ENCODE assay signal across 10 cellular contexts in genomic region chr7:141593134-141593533, GRCh38. TPM values are rescaled to one million over a fixed set of nuclear protein-coding genes. Genes with fewer than 3 reads are reported as not detected.
DNase-seq lines count a peak whose midpoint lies in the region; ATAC-seq, FAIRE-seq and TF ChIP-seq lines count a peak whose summit lies in the region.
"Had no signal": no experiment of that assay in that cellular context is flagged by ENCODE, and none has a peak within 500 bp of the region (broad histone marks: within the 10 kb centered on the region; RNA-seq: fewer than 3 reads in every experiment).

No MANE protein-coding gene starts in this region.

- H3K27ac ChIP-seq in K562 (ENCODE audit: extremely low read depth, low read depth, low read length) (no peak overlapping the region), testis (no peak overlapping the region), right lobe of liver (no peak overlapping the region)

- no peak overlapping the region for H2AFZ ChIP-seq in K562 (ENCODE audit: low read depth, low read length)

- DNase-seq in GM03348 (ENCODE audit: low spot score) = peak; percentile 61
- DNase-seq in K562 (ENCODE audit: extremely low read depth in 1 of 4, low spot score in 3 of 4) = peak; percentile 56 to 87 (median 77)
- no peak for DNase-seq in natural killer cell treated with Interleukin-12 subunit alpha and Interleukin-12 subunit beta and Interleukin-15 and Interleukin-18, amount 100 ng/mL, for 72 hours (ENCODE audit: low spot score)
- no peak for DNase-seq in testis
- DNase-seq in right lobe of liver = no peak
- DNase-seq: nephron progenitor cell had no signal

- intact Hi-C loops in K562 (cut with micrococcal nuclease) = no loop called here
- intact Hi-C loops in testis (cut with DNase I; ENCODE audit: low total_unique reads) = no loop called here
- intact Hi-C loops in right lobe of liver (cut with DNase I) = no loop called here

- no TSS peak for BruUV-seq in K562 (replicated peaks; lab: Mats Ljungman, UMichigan)

- H3K4me1 Mint-ChIP-seq in natural killer cell treated with Interleukin-12 subunit alpha and Interleukin-12 subunit beta and Interleukin-15 and Interleukin-18, amount 100 ng/mL, for 72 hours (ENCODE audit: low read depth in 2 of 2) = peaks cover 52 to 66% of the 10 kb centered on the region in 2 donors
- H3K4me1 Mint-ChIP-seq: nephron progenitor cell had no signal

- no peaks in the 10 kb centered on the region for H3K9me1 ChIP-seq in K562 (ENCODE audit: control insufficient read depth, insufficient read depth, low read length)

- no peak for TF ChIP-seq CTCF in K562 (IDR thresholded peaks at IDR 0.05 in 2 of 3, conservative IDR thresholded peaks at IDR 0.05 in 1 of 3; ENCODE audit: insufficient read depth in 2 of 3, low read depth in 1 of 3, low read length in 3 of 3)
- no peak for TF ChIP-seq CTCF in testis (IDR thresholded peaks at IDR 0.05)
- TF ChIP-seq CTCF in right lobe of liver (IDR thresholded peaks at IDR 0.05) = no peak

- FAIRE-seq in K562 (lab: Jason Lieb, UNC) = peak; percentile 79
- FAIRE-seq: TTC549 had no signal

- H4K20me1 ChIP-seq in K562 (replicated peaks; ENCODE audit: control insufficient read depth, insufficient read depth, low read length) = no peaks in the 10 kb centered on the region

- H3K27ac Mint-ChIP-seq in natural killer cell treated with Interleukin-12 subunit alpha and Interleukin-12 subunit beta and Interleukin-15 and Interleukin-18, amount 100 ng/mL, for 72 hours = peak overlapping the region; percentile 69 to 87
- H3K27ac Mint-ChIP-seq: nephron progenitor cell had no signal

- H3K9me3 Mint-ChIP-seq in natural killer cell treated with Interleukin-12 subunit alpha and Interleukin-12 subunit beta and Interleukin-15 and Interleukin-18, amount 100 ng/mL, for 72 hours = peaks cover 4% of the 10 kb centered on the region
- H3K9me3 Mint-ChIP-seq: nephron progenitor cell had no signal

- H3K4me1 ChIP-seq in K562 (replicated peaks in 1 of 2; ENCODE audit: control insufficient read depth in 2 of 2, insufficient read depth in 2 of 2, low read length in 2 of 2) (peaks cover 0 to 4% of the 10 kb centered on the region in 2 experiments; a peak in 2 of 5 replicates), testis (no peaks in the 10 kb centered on the region), right lobe of liver (no peaks in the 10 kb centered on the region)

- TF ChIP-seq EP300 in K562 (IDR thresholded peaks at IDR 0.05; ENCODE audit: low read length) = peak; percentile 22; the same call in 1 of the 2 replicates

- peak overlapping the region; percentile 47 for H3K4me3 Mint-ChIP-seq in natural killer cell treated with Interleukin-12 subunit alpha and Interleukin-12 subunit beta and Interleukin-15 and Interleukin-18, amount 100 ng/mL, for 72 hours
- H3K4me3 Mint-ChIP-seq: nephron progenitor cell had no signal

- in situ Hi-C loops in K562 (cut with MboI) = no loop called here

- no peak overlapping the region for H3K9ac ChIP-seq in K562 (ENCODE audit: insufficient read depth in 1 of 2, low read depth in 2 of 2, low read length in 2 of 2)

- TF ChIP-seq RAD21 in K562 (CRISPR knock-in tag; conservative IDR thresholded peaks at IDR 0.05 in 1 of 2, IDR thresholded peaks at IDR 0.05 in 1 of 2) = no peak

- POLR2A ChIA-PET in K562 (lab: Yijun Ruan, JAX) = interaction anchor here (0.5 to 1.0 kb wide), 6 partner anchors 8 to 75 kb away, joined by 3 to 4 read pairs (median 3); no protein-coding TSS in a partner anchor

- H3K36me3 ChIP-seq in K562 (ENCODE audit: control insufficient read depth, insufficient read depth, low read length) (peaks cover 41% of the 10 kb centered on the region; the same call in 2 of the 3 replicates), testis (ENCODE audit: low read depth, missing control alignments) (no peaks in the 10 kb centered on the region), right lobe of liver (no peaks in the 10 kb centered on the region)

- CTCF ChIA-PET in K562 (lab: Yijun Ruan, JAX; ENCODE audit: low intra/inter-chr PET ratio) = no interaction called here

- H3K9me3 ChIP-seq in K562 (replicated peaks; ENCODE audit: control insufficient read depth, insufficient read depth, low read depth, low read length) (no peaks in the 10 kb centered on the region), testis (no peaks in the 10 kb centered on the region), right lobe of liver (no peaks in the 10 kb centered on the region)

- peak; percentile 56 for ATAC-seq in HG02973 (IDR thresholded peaks at IDR 0.05; ENCODE audit: unreplicated experiment)
- peak; percentile 84 for ATAC-seq in K562
- peak; percentile 65 to 76 for ATAC-seq in natural killer cell treated with Interleukin-12 subunit alpha and Interleukin-12 subunit beta and Interleukin-15 and Interleukin-18, amount 100 ng/mL, for 72 hours
- no peak for ATAC-seq in right lobe of liver
- no peak for ATAC-seq in GM21381 (IDR thresholded peaks at IDR 0.05; ENCODE audit: unreplicated experiment)
- ATAC-seq in HG03571 (IDR thresholded peaks at IDR 0.05; ENCODE audit: unreplicated experiment) = no peak

- H3K4me2 ChIP-seq in K562 (ENCODE audit: insufficient read depth, low read length) = no peak overlapping the region

- H3K27me3 ChIP-seq in K562 (ENCODE audit: control insufficient read depth in 2 of 2, insufficient read depth in 2 of 2, low read length in 2 of 2) (no peaks in the 10 kb centered on the region), testis (no peaks in the 10 kb centered on the region), right lobe of liver (no peaks in the 10 kb centered on the region)

- TF ChIP-seq POLR2A in K562 (conservative IDR thresholded peaks at IDR 0.05) (no peak), testis (IDR thresholded peaks at IDR 0.05) (no peak), right lobe of liver (IDR thresholded peaks at IDR 0.05) (no peak)

- H3K36me3 Mint-ChIP-seq in natural killer cell treated with Interleukin-12 subunit alpha and Interleukin-12 subunit beta and Interleukin-15 and Interleukin-18, amount 100 ng/mL, for 72 hours = peaks cover 36% of the 10 kb centered on the region

- no peaks in the 10 kb centered on the region for H3K27me3 Mint-ChIP-seq in natural killer cell treated with Interleukin-12 subunit alpha and Interleukin-12 subunit beta and Interleukin-15 and Interleukin-18, amount 100 ng/mL, for 72 hours

- H3K4me3 ChIP-seq in K562 (no peak overlapping the region), testis (no peak overlapping the region), right lobe of liver (no peak overlapping the region)

- WGBS in K562 (ENCODE audit: insufficient coverage, low coverage, missing lambda C conversion rate) = 4% methylated on average over 2 of the region's 2 CpGs
- WGBS in testis, 2 donors = 37 to 39% methylated on average over 2 of the region's 2 CpGs
- 28% methylated on average over 2 of the region's 2 CpGs for WGBS in right lobe of liver (ENCODE audit: insufficient coverage, low coverage, low lambda C conversion rate, missing lambda C conversion rate)

- H3K79me2 ChIP-seq in K562 (ENCODE audit: control insufficient read depth, insufficient read depth, low read length) = no peaks in the 10 kb centered on the region

TF ChIP-seq in K562, 482 proteins besides CTCF, POLR2A, EP300 and RAD21 (continues in another document):
- TF ChIP-seq, protein P1, sequence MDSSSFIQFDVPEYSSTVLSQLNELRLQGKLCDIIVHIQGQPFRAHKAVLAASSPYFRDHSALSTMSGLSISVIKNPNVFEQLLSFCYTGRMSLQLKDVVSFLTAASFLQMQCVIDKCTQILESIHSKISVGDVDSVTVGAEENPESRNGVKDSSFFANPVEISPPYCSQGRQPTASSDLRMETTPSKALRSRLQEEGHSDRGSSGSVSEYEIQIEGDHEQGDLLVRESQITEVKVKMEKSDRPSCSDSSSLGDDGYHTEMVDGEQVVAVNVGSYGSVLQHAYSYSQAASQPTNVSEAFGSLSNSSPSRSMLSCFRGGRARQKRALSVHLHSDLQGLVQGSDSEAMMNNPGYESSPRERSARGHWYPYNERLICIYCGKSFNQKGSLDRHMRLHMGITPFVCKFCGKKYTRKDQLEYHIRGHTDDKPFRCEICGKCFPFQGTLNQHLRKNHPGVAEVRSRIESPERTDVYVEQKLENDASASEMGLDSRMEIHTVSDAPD (CRISPR knock-in tag; IDR thresholded peaks at IDR 0.05) = no peak
- peak; percentile 72 for TF ChIP-seq TCF3 (CRISPR knock-in tag; IDR thresholded peaks at IDR 0.05)
- peak; percentile 78 for TF ChIP-seq DPF2 (IDR thresholded peaks at IDR 0.05)
- TF ChIP-seq DACH1 (IDR thresholded peaks at IDR 0.05; ENCODE audit: partially characterized antibody) = peak; percentile 87
- no peak for TF ChIP-seq WHSC1 (IDR thresholded peaks at IDR 0.05; ENCODE audit: low read length)
- TF ChIP-seq ARID1B (IDR thresholded peaks at IDR 0.05) = peak; percentile 82
- TF ChIP-seq POLR2AphosphoS5 (IDR thresholded peaks at IDR 0.05; ENCODE audit: control insufficient read depth, insufficient read depth, low read depth, low read length) = peak; percentile 76
- TF ChIP-seq EGR1 (conservative IDR thresholded peaks at IDR 0.05) = peak; percentile 62
- TF ChIP-seq FOSL1 (tag; conservative IDR thresholded peaks at IDR 0.05) = peak; percentile 47; the same call in 1 of the 2 replicates

RNA-seq across cellular contexts. Expression of gene AGK, which starts 41.9 kb away (rescaled TPM):
- 132 and 175 TPM in 2 replicates for total RNA-seq in K562 (2011; cell fraction: chromatin; rRNA removed; ENCODE audit: low replicate concordance)
- total RNA-seq in K562 (2011; cell fraction: nucleolus; rRNA removed) = 71.4 and 98.6 TPM in 2 replicates
- 110 and 155 TPM in 2 replicates for total RNA-seq in K562 (2011; cell fraction: nucleoplasm; rRNA removed)
- total RNA-seq in K562 (2014; rRNA removed) (64.0 and 81.9 TPM in 2 replicates), K562 (2014; rRNA removed; fragmentation: Illumina TruSeq; extraction: Trizol) (77.2 and 80.7 TPM in 2 replicates), K562 (2015; rRNA removed; fragmentation: Illumina TruSeq; extraction: Trizol) (64.4 and 71.8 TPM in 2 replicates), K562 (2021) (61.3 and 62.6 TPM in 2 replicates), testis (10 to 100 TPM; 25.1 to 32.4 TPM), right lobe of liver (10 to 100 TPM in 5 of 6 experiments, 1 to 10 TPM in 1; 9.3 to 19.2 (median 12.0) TPM)
- polyA plus RNA-seq in K562 (2011; rRNA removed) (113 and 128 TPM in 2 replicates), K562 (2014; fragmentation: Illumina TruSeq; extraction: Trizol) (81.1 and 89.0 TPM in 2 replicates), K562 (2014; fragmentation: Nextera tagmentation; extraction: Ambion mirVana) (100 to 1,000 TPM in 1 of 2 experiments, 10 to 100 TPM in 1; 50.7 to 102 TPM), K562 (2014; rRNA removed) (71.0 and 79.8 TPM in 2 replicates), testis (ENCODE audit: insufficient read depth, low read depth, low replicate concordance) (14.9 TPM)
- polyA plus RNA-seq in K562 (2011; cell fraction: cytosol; rRNA removed) = 56.2 and 89.6 TPM in 2 replicates
- 118 and 147 TPM in 2 replicates for polyA plus RNA-seq in K562 (2011; cell fraction: nucleus; rRNA removed)
- 38.3 and 38.8 TPM in 2 replicates for polyA plus RNA-seq in K562 (2012)
- 121 and 131 TPM in 2 replicates for polyA minus RNA-seq in K562 (2011; rRNA and poly(A)+ RNA removed)
- polyA minus RNA-seq in K562 (2011; cell fraction: cytosol; rRNA and poly(A)+ RNA removed) = 23.8 and 34.1 TPM in 2 replicates
- polyA minus RNA-seq in K562 (2011; cell fraction: nucleus; rRNA and poly(A)+ RNA removed) = 93.0 and 109 TPM in 2 replicates
- 100 to 1,000 TPM in 1 of 2 donors, 10 to 100 TPM in 1; 86.9 to 140 TPM for total RNA-seq in natural killer cell treated with Interleukin-12 subunit alpha and Interleukin-12 subunit beta and Interleukin-15 and Interleukin-18, amount 100 ng/mL, for 72 hours

Comparison
In these comparisons a context has a peak if more than half of its experiments do, and no peak if none do; other contexts are left out.
1. DNase-seq: peak in GM03348 (single experiment) and K562 (4 of 4); none in natural killer cell treated with Interleukin-12 subunit alpha and Interleukin-12 subunit beta and Interleukin-15 and Interleukin-18, amount 100 ng/mL, for 72 hours (single experiment), testis (single experiment) and right lobe of liver (0 of 3).
2. ATAC-seq: peak in HG02973 (single experiment), K562 (single experiment) and natural killer cell treated with Interleukin-12 subunit alpha and Interleukin-12 subunit beta and Interleukin-15 and Interleukin-18, amount 100 ng/mL, for 72 hours (2 of 2); none in right lobe of liver (0 of 4), GM21381 (single experiment) and HG03571 (single experiment).